ENCODE assay signal across 8 cellular contexts in the genomic region with DNA sequence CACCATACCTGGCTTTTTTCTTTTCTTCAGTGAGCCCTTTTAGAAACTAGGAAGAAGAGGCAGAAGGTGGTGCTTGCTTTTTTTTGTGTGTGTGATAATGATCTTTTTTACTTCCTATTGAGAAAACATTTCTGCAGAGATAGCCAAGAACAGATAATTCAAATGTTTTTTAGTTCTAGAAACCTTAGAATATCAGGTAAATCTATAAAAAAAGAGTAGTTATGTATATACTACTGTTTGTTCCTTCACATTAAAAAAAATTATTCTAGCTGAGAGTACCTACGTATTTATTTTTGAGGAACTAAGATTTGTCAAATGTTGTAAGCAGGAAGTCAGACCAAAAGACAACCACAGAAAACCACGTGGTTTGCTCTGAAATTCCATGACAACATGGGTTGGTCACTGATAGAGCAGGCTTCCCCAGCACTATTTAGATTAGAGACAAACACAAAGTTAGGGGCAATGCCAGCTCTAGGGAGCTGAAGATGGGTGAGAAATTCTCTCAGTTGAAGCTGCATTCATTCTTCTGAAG. TPM values are rescaled to one million over a fixed set of nuclear protein-coding genes. Genes with fewer than 3 reads are reported as not detected.
DNase-seq lines count a peak whose midpoint lies in the region; ATAC-seq and TF ChIP-seq lines count a peak whose summit lies in the region.

No MANE protein-coding gene starts in this region.

- no peak overlapping the region for H2AFZ ChIP-seq in neuronal stem cell (ENCODE audit: low read length)

- no peaks in the 10 kb centered on the region for H3K9me3 ChIP-seq in CD8-positive, alpha-beta T cell (ENCODE audit: low read length)
- no peaks in the 10 kb centered on the region for H3K9me3 ChIP-seq in neuronal stem cell (replicated peaks in 1 of 2; ENCODE audit: control insufficient read depth in 2 of 2, insufficient read depth in 1 of 2, low read depth in 1 of 2, low read length in 2 of 2)

- no peak overlapping the region for H2AK5ac ChIP-seq in neuronal stem cell (ENCODE audit: low read depth, low read length)

- no peak overlapping the region for H3K4ac ChIP-seq in neuronal stem cell (ENCODE audit: low read length)

- H3K79me1 ChIP-seq in neuronal stem cell (ENCODE audit: low read depth, low read length), result peaks cover under 1% of the 10 kb centered on the region

- DNase-seq in CD8-positive, alpha-beta T cell, result peak in 6 of 7 experiments; percentile 54 to 80 (median 66)
- DNase-seq in HUDEP-2 (lab: John Stamatoyannopoulos, UW; ENCODE audit: unreplicated experiment in 76 of 76) (peak in 50 of 76 experiments; percentile 15 to 80 (median 47)), glomerular visceral epithelial cell (ENCODE audit: extremely low spot score) (peak; percentile 22), T1000 (lab: John Stamatoyannopoulos, UW) (no peak), neuronal stem cell (ENCODE audit: low spot score) (no peak)
- peak; percentile 47 for DNase-seq in activated CD4-positive, alpha-beta T cell treated with anti-CD3 and anti-CD28 coated beads, Interleukin-2, amount 50 U/mL, for 1 hour
- DNase-seq in stimulated activated CD8-positive, alpha-beta memory T cell treated with anti-CD3 and anti-CD28 coated beads, Interleukin-4, amount 100 ng/mL, for 4 hours (ENCODE audit: low read depth in 2 of 2, low spot score in 1 of 2), result peak; percentile 52 to 56

- POLR2A ChIA-PET in CD8-positive, alpha-beta T cell (lab: Charles Lee), result interaction anchor here (0.7 to 4.3 kb wide), 17 partner anchors 8 to 95 kb away, joined by 3 to 60 read pairs (median 4); a partner anchor contains a TSS

- H3K9me3 Mint-ChIP-seq in CD8-positive, alpha-beta T cell, result no peaks in the 10 kb centered on the region

- no peak overlapping the region for H3K23ac ChIP-seq in neuronal stem cell (ENCODE audit: low read depth, low read length, poor library complexity)

- H3K4me2 ChIP-seq in neuronal stem cell (ENCODE audit: insufficient read depth, low read length, poor library complexity, severe bottlenecking), result no peak overlapping the region

- no peak overlapping the region for H2BK120ac ChIP-seq in neuronal stem cell (ENCODE audit: low read depth, low read length)

- peak overlapping the region; percentile 87 for H3K27ac ChIP-seq in CD8-positive, alpha-beta T cell (ENCODE audit: low read depth, low read length)
- H3K27ac ChIP-seq in neuronal stem cell (replicated peaks; ENCODE audit: low read length), result no peak overlapping the region

- peak overlapping the region; percentile 36 for H3K4me3 ChIP-seq in CD8-positive, alpha-beta T cell (ENCODE audit: low read depth, low read length)
- H3K4me3 ChIP-seq in neuronal stem cell (ENCODE audit: low read length in 2 of 2), result no peak overlapping the region

- no peaks in the 10 kb centered on the region for H3K27me3 ChIP-seq in CD8-positive, alpha-beta T cell (ENCODE audit: insufficient read depth, low read length)
- H3K27me3 ChIP-seq in neuronal stem cell (ENCODE audit: control insufficient read depth in 3 of 3, insufficient read depth in 3 of 3, low read depth in 1 of 3, low read length in 3 of 3), result no peaks in the 10 kb centered on the region

- H3K14ac ChIP-seq in neuronal stem cell (ENCODE audit: low read length), result no peak overlapping the region

- ATAC-seq in CD8-positive, alpha-beta T cell, result peak; percentile 83
- peak; percentile 81 for ATAC-seq in GM21390 (IDR thresholded peaks at IDR 0.05; ENCODE audit: unreplicated experiment)

- CTCF ChIA-PET in CD8-positive, alpha-beta T cell (lab: Charles Lee), result interaction anchor here (0.7 to 3.8 kb wide), 6 partner anchors 9 to 65 kb away, joined by 3 to 29 read pairs (median 4); a partner anchor contains a TSS

- peak overlapping the region; percentile 68 for H3K4me3 Mint-ChIP-seq in CD8-positive, alpha-beta T cell

- peaks cover 83% of the 10 kb centered on the region for H3K4me1 Mint-ChIP-seq in CD8-positive, alpha-beta T cell (ENCODE audit: low read depth)

- no peak overlapping the region for H4K8ac ChIP-seq in neuronal stem cell (ENCODE audit: low read depth, low read length)

- H2BK15ac ChIP-seq in neuronal stem cell (ENCODE audit: low read length), result no peak overlapping the region

- H2BK5ac ChIP-seq in neuronal stem cell (ENCODE audit: low read length), result no peak overlapping the region

- H2BK12ac ChIP-seq in neuronal stem cell (ENCODE audit: low read length), result no peak overlapping the region

- H3K36me3 ChIP-seq in CD8-positive, alpha-beta T cell (ENCODE audit: insufficient read depth, low read length), result peaks cover 41% of the 10 kb centered on the region
- H3K36me3 ChIP-seq in neuronal stem cell (replicated peaks in 1 of 2; ENCODE audit: control insufficient read depth in 2 of 2, insufficient read depth in 2 of 2, low read length in 2 of 2), result peaks cover 7 to 91% of the 10 kb centered on the region in 2 donors

- H3K36me3 Mint-ChIP-seq in CD8-positive, alpha-beta T cell, result peaks cover 73% of the 10 kb centered on the region

- no peaks in the 10 kb centered on the region for H3K27me3 Mint-ChIP-seq in CD8-positive, alpha-beta T cell (ENCODE audit: low read depth)

- WGBS in neuronal stem cell (ENCODE audit: extremely low coverage in 2 of 2, insufficient read length in 2 of 2, insufficient replicate concordance in 1 of 2), 2 donors, result no CpG with 5 or more reads among the region's 2 CpGs

- no peak overlapping the region for H4K91ac ChIP-seq in neuronal stem cell (ENCODE audit: low read depth, low read length, poor library complexity)

- no peak for TF ChIP-seq CTCF in CD8-positive, alpha-beta T cell (IDR thresholded peaks at IDR 0.05)

- no peak overlapping the region for H3K9ac ChIP-seq in neuronal stem cell (ENCODE audit: low read depth, low read length, poor library complexity)

- intact Hi-C loops in CD8-positive, alpha-beta T cell (cut with DNase I, micrococcal nuclease), result loop anchor here (1.0 to 2.0 kb wide), 4 partner anchors 9 to 18 kb away; a partner anchor contains a TSS

- H3K27ac Mint-ChIP-seq in CD8-positive, alpha-beta T cell, result peak overlapping the region; percentile 94

- H3K4me1 ChIP-seq in CD8-positive, alpha-beta T cell (ENCODE audit: insufficient read depth, low read length), result peaks cover 70% of the 10 kb centered on the region
- H3K4me1 ChIP-seq in neuronal stem cell (ENCODE audit: control insufficient read depth in 2 of 2, insufficient read depth in 1 of 2, low read depth in 1 of 2, low read length in 2 of 2), result no peaks in the 10 kb centered on the region

- H3K18ac ChIP-seq in neuronal stem cell (ENCODE audit: low read length), result no peak overlapping the region

RNA-seq across cellular contexts. Expression of a gene that starts 12.8 kb away (rescaled TPM):
- total RNA-seq in CD8-positive, alpha-beta T cell, result 100 to 1,000 TPM; 253 to 259 TPM
- 17.2 TPM for polyA plus RNA-seq in neuronal stem cell (2013, experiment 1 of 2)
- polyA plus RNA-seq in neuronal stem cell (2013, experiment 2 of 2), result 17.4 TPM

RNA-seq across cellular contexts. Expression of a gene that starts 19.0 kb away (rescaled TPM):
- total RNA-seq in CD8-positive, alpha-beta T cell, result 10 to 100 TPM; 11.9 to 12.4 TPM
- polyA plus RNA-seq in neuronal stem cell (2013, experiment 1 of 2), result 35.5 TPM
- polyA plus RNA-seq in neuronal stem cell (2013, experiment 2 of 2), result 35.4 TPM

Comparison
In these comparisons a context has a peak if more than half of its experiments do, and no peak if none do; other contexts are left out.
1. DNase-seq: peak in CD8-positive, alpha-beta T cell (6 of 7), HUDEP-2 (50 of 76), activated CD4-positive, alpha-beta T cell treated with anti-CD3 and anti-CD28 coated beads, Interleukin-2, amount 50 U/mL, for 1 hour (single experiment), glomerular visceral epithelial cell (single experiment) and stimulated activated CD8-positive, alpha-beta memory T cell treated with anti-CD3 and anti-CD28 coated beads, Interleukin-4, amount 100 ng/mL, for 4 hours (2 of 2); none in T1000 (single experiment) and neuronal stem cell (single experiment).